ENCODE assay signal across 1 cellular context in genomic region chr7:15334524-15335269, GRCh38.
TF ChIP-seq lines count a peak whose summit lies in the region.

No MANE protein-coding gene starts in this region.

TF ChIP-seq in HEK293, 187 proteins besides CTCF, POLR2A, EP300 and RAD21 (continued from another document):
- TF ChIP-seq HIC1 (tag by site-specific recombination; IDR thresholded peaks at IDR 0.05) (no peak), ZNF202 (tag by site-specific recombination; IDR thresholded peaks at IDR 0.05; ENCODE audit: borderline replicate concordance) (no peak), ZNF37A (tag by site-specific recombination; IDR thresholded peaks at IDR 0.05) (no peak), RBAK (tag by site-specific recombination; IDR thresholded peaks at IDR 0.05) (no peak), ZNF660 (tag by site-specific recombination; IDR thresholded peaks at IDR 0.05) (no peak)
